In genomic region chr13:51920267-51920666, GRCh38 we compare ENCODE assay signal across 34 cellular contexts. TPM values are rescaled to one million over a fixed set of nuclear protein-coding genes. Genes with fewer than 3 reads are reported as not detected.
"Had no signal": no experiment of that assay in that cellular context is flagged by ENCODE, and none has a peak within 500 bp of the region (broad histone marks: within the 10 kb centered on the region; RNA-seq: fewer than 3 reads in every experiment).

No MANE protein-coding gene starts in this region.

- FAIRE-seq: keratinocyte, pancreas had no signal

- DNase-seq: colonic mucosa; dermis blood vessel endothelial cell; effector memory CD8-positive, alpha-beta T cell; foreskin fibroblast; gastrocnemius medialis; head of caudate nucleus; mesenchymal stem cell; midbrain; naive thymus-derived CD4-positive, alpha-beta T cell; sigmoid colon; stimulated activated CD4-positive, alpha-beta T cell treated with anti-CD3 and anti-CD28 coated beads, Interleukin-2, amount 100 ng/mL, for 24 hours; stimulated activated CD4-positive, alpha-beta T cell treated with anti-CD3 and anti-CD28 coated beads, Interleukin-4, amount 100 ng/mL, for 24 hours; stimulated activated naive CD4-positive, alpha-beta T cell treated with Interleukin-2 at 50 U/mL for 16 hours; stomach; thyroid gland had no signal

- H3K36me3 ChIP-seq: colonic mucosa, gastrocnemius medialis, neutrophil, pancreas, thyroid gland, vagina had no signal

- H3K27ac ChIP-seq: colonic mucosa, epithelial cell of prostate, gastrocnemius medialis, neutrophil, pancreas, sigmoid colon, stomach, thyroid gland, vagina had no signal

- ATAC-seq: effector memory CD8-positive, alpha-beta T cell; esophagus mucosa; gastrocnemius medialis; naive thymus-derived CD4-positive, alpha-beta T cell; stimulated activated effector memory CD8-positive, alpha-beta T cell treated with anti-CD3 and anti-CD28 coated beads, Interleukin-12 subunit alpha, Interleukin-12 subunit beta, amount 100 ng/mL, for 72 hours had no signal

- H3K9me3 ChIP-seq: colonic mucosa, gastrocnemius medialis, neutrophil, pancreas, sigmoid colon, stomach, thyroid gland, vagina had no signal

- H3K4me3 ChIP-seq: colonic mucosa, gastrocnemius medialis, pancreas, sigmoid colon, stomach, thyroid gland, vagina had no signal

- H3K4me1 ChIP-seq: colonic mucosa, gastrocnemius medialis, pancreas, sigmoid colon, stomach, thyroid gland, vagina had no signal

- H3K27me3 ChIP-seq: colonic mucosa, gastrocnemius medialis, neutrophil, pancreas, sigmoid colon, stomach, thyroid gland, vagina had no signal

RNA-seq across cellular contexts. Expression of gene CCDC70, which starts 58.5 kb away (rescaled TPM):
- total RNA-seq: chondrocyte; colonic mucosa; dermis blood vessel endothelial cell; esophagus mucosa; gastrocnemius medialis; glomerular endothelial cell; liver; lung microvascular endothelial cell; mucosa of gallbladder; naive thymus-derived CD4-positive, alpha-beta T cell; neural crest cell; omental fat pad; pancreas; progenitor cell of endocrine pancreas; sigmoid colon; skeletal muscle tissue; stomach; subcutaneous adipose tissue; temporal lobe; ureter; vagina had no signal
- polyA plus RNA-seq: keratinocyte; naive thymus-derived CD4-positive, alpha-beta T cell; pancreas; sigmoid colon; stomach had no signal
